ENCODE assay signal across 1 cellular context in genomic region chr10:58335306-58336005, GRCh38.
TF ChIP-seq lines count a peak whose summit lies in the region.

No MANE protein-coding gene starts in this region.

TF ChIP-seq in H1, 55 proteins besides CTCF, POLR2A, EP300 and RAD21:
- 0 out of 4 replicates have a peak, but pooled peaks of 1 of the 2 experiments have one; percentile 30 for TF ChIP-seq SIN3A (conservative IDR thresholded peaks at IDR 0.05 in 1 of 2, IDR thresholded peaks at IDR 0.05 in 1 of 2; ENCODE audit: low read depth in 1 of 2, low read length in 2 of 2)
- TF ChIP-seq SP2 (IDR thresholded peaks at IDR 0.05; ENCODE audit: low read length), result no peak
- no peak for TF ChIP-seq CTBP2 (IDR thresholded peaks at IDR 0.05; ENCODE audit: borderline replicate concordance, insufficient read depth, insufficient read length, low read length)
- no peak for TF ChIP-seq RFX5 (IDR thresholded peaks at IDR 0.05; ENCODE audit: borderline replicate concordance, low read depth, low read length)
- TF ChIP-seq MAFK (IDR thresholded peaks at IDR 0.05; ENCODE audit: low read depth, low read length), result no peak
- TF ChIP-seq EGR1 (IDR thresholded peaks at IDR 0.05; ENCODE audit: borderline replicate concordance, low read depth, low read length), result no peak
- peak; percentile 77 for TF ChIP-seq KDM4A (IDR thresholded peaks at IDR 0.05; ENCODE audit: low read depth, low read length, severe bottlenecking)
- peak; percentile 33 for TF ChIP-seq SAP30 (IDR thresholded peaks at IDR 0.05; ENCODE audit: insufficient read depth, insufficient replicate concordance, low read length)
- TF ChIP-seq CBX8 (IDR thresholded peaks at IDR 0.05; ENCODE audit: borderline replicate concordance, low read depth, low read length), result no peak
- TF ChIP-seq TEAD4 (IDR thresholded peaks at IDR 0.05; ENCODE audit: low read depth, low read length), result no peak
- no peak for TF ChIP-seq NANOG (IDR thresholded peaks at IDR 0.05; ENCODE audit: insufficient read depth, low read depth, low read length, poor library complexity, severe bottlenecking)
- no peak for TF ChIP-seq CREB1 (IDR thresholded peaks at IDR 0.05)
- TF ChIP-seq ASH2L (IDR thresholded peaks at IDR 0.05; ENCODE audit: low read length), result peak; percentile 66
- 0 out of 4 replicates have a peak, but pooled peaks of 1 of the 2 experiments have one; percentile 9 for TF ChIP-seq HDAC2 (IDR thresholded peaks at IDR 0.05; ENCODE audit: borderline replicate concordance in 1 of 2, low read depth in 2 of 2, low read length in 2 of 2)
- no peak for TF ChIP-seq SIX5 (IDR thresholded peaks at IDR 0.05; ENCODE audit: low read depth, low read length)
- no peak for TF ChIP-seq FOSL1 (IDR thresholded peaks at IDR 0.05; ENCODE audit: insufficient read depth, low read depth, low read length)
- no peak for TF ChIP-seq SUZ12 (IDR thresholded peaks at IDR 0.05; ENCODE audit: low read length)
- no peak for TF ChIP-seq RXRA (IDR thresholded peaks at IDR 0.05; ENCODE audit: insufficient read depth, low read depth, low read length)
